Comparison of ENCODE assay signal across 18 cellular contexts in genomic region chrX:112641449-112641848, GRCh38. TPM values are rescaled to one million over a fixed set of nuclear protein-coding genes. Genes with fewer than 3 reads are reported as not detected.
A peak's percentile ranks its signal among the peaks of the same experiment; 100 is the strongest.
DNase-seq lines count a peak whose midpoint lies in the region; ATAC-seq and TF ChIP-seq lines count a peak whose summit lies in the region.
"Had no signal": no experiment of that assay in that cellular context is flagged by ENCODE, and none has a peak within 500 bp of the region (broad histone marks: within the 10 kb centered on the region; RNA-seq: fewer than 3 reads in every experiment).

No MANE protein-coding gene starts in this region.

- no peaks in the 10 kb centered on the region for H3K36me3 ChIP-seq in heart right ventricle
- H3K36me3 ChIP-seq in naive thymus-derived CD4-positive, alpha-beta T cell (ENCODE audit: control insufficient read depth in 2 of 3, insufficient read depth in 3 of 3, low read length in 3 of 3), result no peaks in the 10 kb centered on the region
- H3K36me3 ChIP-seq: ascending aorta had no signal

- H3K27me3 ChIP-seq in right cardiac atrium (ENCODE audit: control insufficient read depth, insufficient read depth), result no peaks in the 10 kb centered on the region
- H3K27me3 ChIP-seq in heart right ventricle, result peaks cover 0 to 17% (median 0%) of the 10 kb centered on the region in 7 donors
- no peaks in the 10 kb centered on the region for H3K27me3 ChIP-seq in naive thymus-derived CD4-positive, alpha-beta T cell (ENCODE audit: control insufficient read depth in 2 of 2, insufficient read depth in 2 of 2, low read length in 2 of 2)
- H3K27me3 ChIP-seq: ascending aorta had no signal

- peaks cover 0 to 2% (median 0%) of the 10 kb centered on the region in 11 donors for H3K9me3 Mint-ChIP-seq in naive thymus-derived CD4-positive, alpha-beta T cell
- H3K9me3 Mint-ChIP-seq: activated T-cell treated with anti-CD3 and anti-CD28 coated beads, Interleukin-2, amount 50 U/mL, for 24 hours; CD4-positive, alpha-beta T cell had no signal

- H3K4me1 ChIP-seq in right cardiac atrium (ENCODE audit: control insufficient read depth, insufficient read depth, low read length) (peaks cover 2% of the 10 kb centered on the region), heart right ventricle (no peaks in the 10 kb centered on the region)
- no peaks in the 10 kb centered on the region for H3K4me1 ChIP-seq in naive thymus-derived CD4-positive, alpha-beta T cell (ENCODE audit: control insufficient read depth in 2 of 2, insufficient read depth in 2 of 2, low read length in 2 of 2)
- H3K4me1 ChIP-seq: ascending aorta had no signal

- CTCF ChIA-PET in naive thymus-derived CD4-positive, alpha-beta T cell (lab: Charles Lee), result no interaction called here

- DNase-seq in right cardiac atrium, result no peak
- no peak for DNase-seq in heart right ventricle
- no peak for DNase-seq in cardiac septum (ENCODE audit: low spot score)
- no peak for DNase-seq in naive thymus-derived CD4-positive, alpha-beta T cell
- DNase-seq in SKM-1 treated with dmso at 0.1 percent for 144 hours (lab: John Stamatoyannopoulos, UW; ENCODE audit: unreplicated experiment), result no peak
- DNase-seq: 8988T; activated T-cell treated with anti-CD3 and anti-CD28 coated beads, Interleukin-2, amount 50 U/mL, for 24 hours; CD4-positive, alpha-beta T cell; mammary epithelial cell; NCI-H187; SW 1271; trophoblast cell had no signal

- H3K27ac ChIP-seq in right cardiac atrium (ENCODE audit: low read length) (peak overlapping the region; percentile 19), heart right ventricle (no peak overlapping the region)
- no peak overlapping the region for H3K27ac ChIP-seq in naive thymus-derived CD4-positive, alpha-beta T cell (ENCODE audit: low read depth, low read length)
- H3K27ac ChIP-seq: ascending aorta had no signal

- no peaks in the 10 kb centered on the region for H3K36me3 Mint-ChIP-seq in naive thymus-derived CD4-positive, alpha-beta T cell

- WGBS in right cardiac atrium, result 62% methylated on average over 2 of the region's 2 CpGs
- WGBS in heart right ventricle, 2 donors, result 66 to 97% methylated on average over 2 of the region's 2 CpGs

- intact Hi-C loops in right cardiac atrium (cut with DNase I) (loop anchor here in 1 of 4 donors (5.0 kb wide), 1 partner anchor 774 kb away; no protein-coding TSS in a partner anchor), heart right ventricle (cut with DNase I) (loop anchor here in 3 of 10 donors (10.0 kb wide), 2 partner anchors 767 to 777 kb away; partner anchors contain the start of gene TRPC5OS (in 1 of the 3)), cardiac septum (cut with DNase I) (no loop called here)
- intact Hi-C loops in naive thymus-derived CD4-positive, alpha-beta T cell (cut with micrococcal nuclease), result loop anchor here in 1 of 2 donors (5.0 to 10.0 kb wide), 2 partner anchors 36 to 927 kb away; partner anchors contain the start of gene LHFPL1

- no peaks in the 10 kb centered on the region for H3K9me3 ChIP-seq in right cardiac atrium (ENCODE audit: control insufficient read depth, low read length)
- H3K9me3 ChIP-seq in heart right ventricle, result no peaks in the 10 kb centered on the region
- H3K9me3 ChIP-seq in naive thymus-derived CD4-positive, alpha-beta T cell (ENCODE audit: control insufficient read depth in 2 of 3, low read length in 3 of 3), result no peaks in the 10 kb centered on the region
- H3K9me3 ChIP-seq: ascending aorta had no signal

- no peak overlapping the region for H3K27ac Mint-ChIP-seq in naive thymus-derived CD4-positive, alpha-beta T cell
- H3K27ac Mint-ChIP-seq: activated T-cell treated with anti-CD3 and anti-CD28 coated beads, Interleukin-2, amount 50 U/mL, for 24 hours; CD4-positive, alpha-beta T cell had no signal

- ATAC-seq in right cardiac atrium, result peak in 1 of 2 donors; percentile 49
- no peak for ATAC-seq in heart right ventricle
- ATAC-seq in GM21717 (IDR thresholded peaks at IDR 0.05; ENCODE audit: unreplicated experiment), result peak; percentile 72
- peak; percentile 38 for ATAC-seq in HG03108 (IDR thresholded peaks at IDR 0.05; ENCODE audit: unreplicated experiment)
- no peak for ATAC-seq in SK-N-SH treated with all-trans-retinoic acid at 6 μM for 48 hours
- ATAC-seq in naive thymus-derived CD4-positive, alpha-beta T cell, result no peak
- ATAC-seq: activated CD4-positive, CD25-positive, alpha-beta regulatory T cell treated with anti-CD3 and anti-CD28 coated beads, Interleukin-2, amount 50 U/mL, for 24 hours had no signal

- no peak overlapping the region for H3K4me3 ChIP-seq in right cardiac atrium (ENCODE audit: low read length)
- H3K4me3 ChIP-seq in heart right ventricle, result no peak overlapping the region
- no peak overlapping the region for H3K4me3 ChIP-seq in naive thymus-derived CD4-positive, alpha-beta T cell (ENCODE audit: low read length)
- H3K4me3 ChIP-seq: ascending aorta had no signal

- H3K27me3 Mint-ChIP-seq in naive thymus-derived CD4-positive, alpha-beta T cell, result peaks cover 0 to 3% (median 0%) of the 10 kb centered on the region in 5 donors
- H3K27me3 Mint-ChIP-seq: CD4-positive, alpha-beta T cell had no signal

- no peak for TF ChIP-seq CTCF in heart right ventricle (IDR thresholded peaks at IDR 0.05)

- POLR2A ChIA-PET in naive thymus-derived CD4-positive, alpha-beta T cell (lab: Charles Lee), result interaction anchor here (0.7 kb wide), 1 partner anchor 235 kb away, joined by 3 read pairs; no protein-coding TSS in a partner anchor

- peaks cover 2 to 17% (median 4%) of the 10 kb centered on the region in 7 donors for H3K4me1 Mint-ChIP-seq in naive thymus-derived CD4-positive, alpha-beta T cell

- H3K4me3 Mint-ChIP-seq in naive thymus-derived CD4-positive, alpha-beta T cell, result no peak overlapping the region
- H3K4me3 Mint-ChIP-seq: activated T-cell treated with anti-CD3 and anti-CD28 coated beads, Interleukin-2, amount 50 U/mL, for 24 hours; CD4-positive, alpha-beta T cell had no signal

TF ChIP-seq in SK-N-SH treated with all-trans-retinoic acid at 6 μM for 48 hours, 23 proteins besides CTCF, POLR2A, EP300 and RAD21 (continues in another document):
- no peak for TF ChIP-seq ESRRG (CRISPR knock-in tag; IDR thresholded peaks at IDR 0.05)
- TF ChIP-seq, protein P1, sequence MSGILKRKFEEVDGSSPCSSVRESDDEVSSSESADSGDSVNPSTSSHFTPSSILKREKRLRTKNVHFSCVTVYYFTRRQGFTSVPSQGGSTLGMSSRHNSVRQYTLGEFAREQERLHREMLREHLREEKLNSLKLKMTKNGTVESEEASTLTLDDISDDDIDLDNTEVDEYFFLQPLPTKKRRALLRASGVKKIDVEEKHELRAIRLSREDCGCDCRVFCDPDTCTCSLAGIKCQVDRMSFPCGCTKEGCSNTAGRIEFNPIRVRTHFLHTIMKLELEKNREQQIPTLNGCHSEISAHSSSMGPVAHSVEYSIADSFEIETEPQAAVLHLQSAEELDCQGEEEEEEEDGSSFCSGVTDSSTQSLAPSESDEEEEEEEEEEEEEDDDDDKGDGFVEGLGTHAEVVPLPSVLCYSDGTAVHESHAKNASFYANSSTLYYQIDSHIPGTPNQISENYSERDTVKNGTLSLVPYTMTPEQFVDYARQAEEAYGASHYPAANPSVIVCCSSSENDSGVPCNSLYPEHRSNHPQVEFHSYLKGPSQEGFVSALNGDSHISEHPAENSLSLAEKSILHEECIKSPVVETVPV (CRISPR knock-in tag; IDR thresholded peaks at IDR 0.05), result no peak
- no peak for TF ChIP-seq BACH2 (CRISPR knock-in tag; IDR thresholded peaks at IDR 0.05; ENCODE audit: borderline replicate concordance)
- no peak for TF ChIP-seq TOX (CRISPR knock-in tag; IDR thresholded peaks at IDR 0.05; ENCODE audit: borderline replicate concordance)
- TF ChIP-seq ISL1 (CRISPR knock-in tag; IDR thresholded peaks at IDR 0.05), result no peak
- no peak for TF ChIP-seq SNAI2 (CRISPR knock-in tag; IDR thresholded peaks at IDR 0.05)
- TF ChIP-seq ZC3H10 (CRISPR knock-in tag; IDR thresholded peaks at IDR 0.05), result no peak
- no peak for TF ChIP-seq CREB5 (CRISPR knock-in tag; IDR thresholded peaks at IDR 0.05; ENCODE audit: low read depth)
- no peak for TF ChIP-seq TCF4 (CRISPR knock-in tag; IDR thresholded peaks at IDR 0.05; ENCODE audit: borderline replicate concordance)
- TF ChIP-seq ZNF565 (CRISPR knock-in tag; conservative IDR thresholded peaks at IDR 0.05; ENCODE audit: low read depth), result no peak
- TF ChIP-seq ZNF70 (CRISPR knock-in tag; IDR thresholded peaks at IDR 0.05), result no peak
- TF ChIP-seq ZFP30 (CRISPR knock-in tag; IDR thresholded peaks at IDR 0.05), result no peak
- TF ChIP-seq GLIS3 (CRISPR knock-in tag; IDR thresholded peaks at IDR 0.05), result no peak
- TF ChIP-seq, protein P2, sequence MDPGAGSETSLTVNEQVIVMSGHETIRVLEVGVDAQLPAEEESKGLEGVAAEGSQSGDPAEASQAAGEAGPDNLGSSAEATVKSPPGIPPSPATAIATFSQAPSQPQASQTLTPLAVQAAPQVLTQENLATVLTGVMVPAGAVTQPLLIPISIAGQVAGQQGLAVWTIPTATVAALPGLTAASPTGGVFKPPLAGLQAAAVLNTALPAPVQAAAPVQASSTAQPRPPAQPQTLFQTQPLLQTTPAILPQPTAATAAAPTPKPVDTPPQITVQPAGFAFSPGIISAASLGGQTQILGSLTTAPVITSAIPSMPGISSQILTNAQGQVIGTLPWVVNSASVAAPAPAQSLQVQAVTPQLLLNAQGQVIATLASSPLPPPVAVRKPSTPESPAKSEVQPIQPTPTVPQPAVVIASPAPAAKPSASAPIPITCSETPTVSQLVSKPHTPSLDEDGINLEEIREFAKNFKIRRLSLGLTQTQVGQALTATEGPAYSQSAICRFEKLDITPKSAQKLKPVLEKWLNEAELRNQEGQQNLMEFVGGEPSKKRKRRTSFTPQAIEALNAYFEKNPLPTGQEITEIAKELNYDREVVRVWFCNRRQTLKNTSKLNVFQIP (CRISPR knock-in tag; IDR thresholded peaks at IDR 0.05; ENCODE audit: borderline replicate concordance, low read depth), result no peak
- TF ChIP-seq RARB (CRISPR knock-in tag; IDR thresholded peaks at IDR 0.05), result no peak

RNA-seq across cellular contexts. Expression of gene LHFPL1, which starts 38.3 kb away (rescaled TPM):
- total RNA-seq in right cardiac atrium (under 1 TPM; 0.17 to 0.69 (median 0.31) TPM), heart right ventricle (under 1 TPM in 6 of 10 donors, not detected in 4; 0.14 to 0.81 (median 0.30) TPM), cardiac septum (0.19 TPM)
- polyA plus RNA-seq in right cardiac atrium (0.18 TPM), heart right ventricle (under 1 TPM; 0.04 to 0.29 TPM)
- under 1 TPM in 4 of 5 experiments, not detected in 1; 0.21 to 0.81 (median 0.43) TPM for total RNA-seq in naive thymus-derived CD4-positive, alpha-beta T cell
- polyA plus RNA-seq in naive thymus-derived CD4-positive, alpha-beta T cell, result under 1 TPM in 1 of 2 donors, not detected in 1; 0.19 TPM
- total RNA-seq: ascending aorta, mammary epithelial cell, omental fat pad had no signal
- polyA plus RNA-seq: mammary epithelial cell had no signal

Comparison
In these comparisons a context has a peak if more than half of its experiments do, and no peak if none do; other contexts are left out.
1. ATAC-seq: peak in GM21717 (single experiment) and HG03108 (single experiment); none in heart right ventricle (0 of 8), SK-N-SH treated with all-trans-retinoic acid at 6 μM for 48 hours (single experiment) and naive thymus-derived CD4-positive, alpha-beta T cell (single experiment).